In genomic region chr16:46658925-46659324, GRCh38 we compare ENCODE assay signal across 9 cellular contexts. TPM values are rescaled to one million over a fixed set of nuclear protein-coding genes. Genes with fewer than 3 reads are reported as not detected.
DNase-seq lines count a peak whose midpoint lies in the region; ATAC-seq and TF ChIP-seq lines count a peak whose summit lies in the region.
"Had no signal": no experiment of that assay in that cellular context is flagged by ENCODE, and none has a peak within 500 bp of the region (broad histone marks: within the 10 kb centered on the region; RNA-seq: fewer than 3 reads in every experiment).

No MANE protein-coding gene starts in this region.

- no peak overlapping the region for H3K27ac Mint-ChIP-seq in Calu3 (ENCODE audit: unreplicated experiment)

- no peaks in the 10 kb centered on the region for H3K4me1 ChIP-seq in BE2C

- no peak overlapping the region for H3K4me3 ChIP-seq in BE2C (ENCODE audit: low read depth, low read length)
- H3K4me3 ChIP-seq: thoracic aorta had no signal

- peaks cover 61% of the 10 kb centered on the region for H3K36me3 Mint-ChIP-seq in Calu3 (ENCODE audit: insufficient read depth, unreplicated experiment)

- BruUV-seq in Calu3 (replicated peaks; lab: Mats Ljungman, UMichigan) = no TSS peak

- H3K4me1 Mint-ChIP-seq in Calu3 (ENCODE audit: low read depth, unreplicated experiment) = no peaks in the 10 kb centered on the region

- DNase-seq in AML-193 (lab: John Stamatoyannopoulos, UW) (peak; percentile 94 to 96), SK-MEL-5 (ENCODE audit: low read depth, low spot score) (peak; percentile 19), mucosa of gallbladder (ENCODE audit: low spot score) (peak; percentile 22), Calu3 (no peak), BE2C (no peak), GM03348 (ENCODE audit: low spot score) (no peak)

- CTCF ChIA-PET in Calu3 (lab: Charles Lee) = no interaction called here

- H3K27me3 Mint-ChIP-seq in Calu3 (ENCODE audit: unreplicated experiment) = no peaks in the 10 kb centered on the region

- no peaks in the 10 kb centered on the region for H3K9me3 ChIP-seq in BE2C
- H3K9me3 ChIP-seq: thoracic aorta had no signal

- H3K27me3 ChIP-seq in BE2C = no peaks in the 10 kb centered on the region

- intact Hi-C loops in Calu3 (cut with micrococcal nuclease; ENCODE audit: unreplicated experiment) = no loop called here

- no peak overlapping the region for H3K4me3 Mint-ChIP-seq in Calu3 (ENCODE audit: low read depth, unreplicated experiment)

- TF ChIP-seq CTCF in Calu3 (IDR thresholded peaks at IDR 0.05; ENCODE audit: unreplicated experiment) (no peak), BE2C (IDR thresholded peaks at IDR 0.05; ENCODE audit: low read depth, low read length) (no peak)

- H3K9me3 Mint-ChIP-seq in Calu3 (ENCODE audit: low read depth, unreplicated experiment) = no peaks in the 10 kb centered on the region

- peaks cover 16% of the 10 kb centered on the region for H3K36me3 ChIP-seq in BE2C

- in situ Hi-C loops in SK-MEL-5 (cut with HindIII; ENCODE audit: low pct_unique_long_range_greater_than_20kb, low sequenced_read_pairs) = no loop called here

- ATAC-seq in GM18870 (IDR thresholded peaks at IDR 0.05; ENCODE audit: unreplicated experiment) = peak; percentile 94
- ATAC-seq in HG03060 (IDR thresholded peaks at IDR 0.05; ENCODE audit: low read depth, unreplicated experiment) = peak; percentile 63

RNA-seq across cellular contexts. Expression of gene VPS35, which starts 30.1 kb away (rescaled TPM):
- total RNA-seq in SK-MEL-5 (2014; rRNA removed; shearing (Covaris generic)) = 148 and 162 TPM in 2 replicates
- 76.0 and 98.5 TPM in 2 replicates for polyA plus RNA-seq in SK-MEL-5 (2015; cell fraction: cytosol; rRNA removed)
- polyA plus RNA-seq in SK-MEL-5 (2015; cell fraction: nucleus; rRNA removed) = 35.6 and 46.4 TPM in 2 replicates
- total RNA-seq in mucosa of gallbladder (100 TPM), Calu3 (2022) (168 and 181 TPM in 2 replicates)
- polyA plus RNA-seq in BE2C (2012; ENCODE audit: insufficient read depth, insufficient read length, low read depth) = 39.3 TPM

RNA-seq across cellular contexts. Expression of gene ORC6, which starts 30.5 kb away (rescaled TPM):
- total RNA-seq in SK-MEL-5 (2014; rRNA removed; shearing (Covaris generic)) = 24.4 and 26.2 TPM in 2 replicates
- 22.6 and 28.0 TPM in 2 replicates for polyA plus RNA-seq in SK-MEL-5 (2015; cell fraction: cytosol; rRNA removed)
- 35.2 and 53.6 TPM in 2 replicates for polyA plus RNA-seq in SK-MEL-5 (2015; cell fraction: nucleus; rRNA removed)
- total RNA-seq in mucosa of gallbladder (2.2 TPM), Calu3 (2022) (64.9 and 68.3 TPM in 2 replicates)
- polyA plus RNA-seq in BE2C (2012; ENCODE audit: insufficient read depth, insufficient read length, low read depth) = 8.8 TPM

RNA-seq across cellular contexts. Expression of gene SHCBP1, which starts 37.7 kb away (rescaled TPM):
- 19.5 and 19.6 TPM in 2 replicates for total RNA-seq in SK-MEL-5 (2014; rRNA removed; shearing (Covaris generic))
- 20.9 and 23.1 TPM in 2 replicates for polyA plus RNA-seq in SK-MEL-5 (2015; cell fraction: cytosol; rRNA removed)
- polyA plus RNA-seq in SK-MEL-5 (2015; cell fraction: nucleus; rRNA removed) = 11.2 and 14.8 TPM in 2 replicates
- 0.92 TPM for total RNA-seq in mucosa of gallbladder
- total RNA-seq in Calu3 (2022) = 43.2 and 54.8 TPM in 2 replicates
- 4.4 TPM for polyA plus RNA-seq in BE2C (2012; ENCODE audit: insufficient read depth, insufficient read length, low read depth)

Comparison
In these comparisons a context has a peak if more than half of its experiments do, and no peak if none do; other contexts are left out.
1. DNase-seq: peak in AML-193 (2 of 2), SK-MEL-5 (single experiment) and mucosa of gallbladder (single experiment); none in Calu3 (single experiment), BE2C (single experiment) and GM03348 (single experiment).
2. RNA of gene SHCBP1, which starts 37.7 kb away (total RNA-seq): 43.2 to 54.8 TPM in Calu3 and 19.5 to 19.6 TPM in SK-MEL-5; 0.92 TPM in mucosa of gallbladder (single experiment); every median in the first group is over 10 times any median in the second.